In the genomic region with DNA sequence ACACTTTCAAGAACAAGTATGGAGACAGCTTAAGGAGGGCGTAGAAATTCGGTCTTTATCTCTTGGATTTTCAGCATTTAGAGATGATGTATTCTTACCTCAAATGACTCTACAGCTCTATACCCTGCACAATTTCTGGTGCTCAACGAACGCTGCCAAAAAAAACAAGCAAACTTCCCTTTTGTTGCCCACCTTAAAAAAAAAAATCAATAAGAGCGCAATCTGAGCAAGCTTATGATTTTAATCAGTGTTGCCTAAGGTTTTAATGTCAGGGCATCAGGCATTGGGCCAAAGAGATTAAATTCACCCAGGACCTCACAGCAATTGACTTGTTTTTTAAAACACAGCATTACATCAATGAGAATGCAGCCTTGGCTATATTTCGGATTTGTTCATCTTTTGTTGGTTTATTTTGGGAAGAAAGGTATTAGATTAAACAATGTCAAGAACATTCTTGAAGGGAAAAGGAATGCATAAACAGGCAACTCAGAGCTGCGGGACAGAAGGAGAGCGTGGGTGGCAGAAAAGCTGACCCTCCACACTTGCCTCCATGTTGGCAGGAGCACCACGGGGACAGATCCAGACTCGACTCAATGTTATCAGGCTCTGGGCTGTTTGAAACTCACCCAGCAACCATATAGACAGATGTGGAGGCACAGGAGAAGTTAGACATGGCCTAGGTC, we compare ENCODE assay signal across 22 cellular contexts.
DNase-seq lines count a peak whose midpoint lies in the region; ATAC-seq and TF ChIP-seq lines count a peak whose summit lies in the region.
"Had no signal": no experiment of that assay in that cellular context is flagged by ENCODE, and none has a peak within 500 bp of the region (broad histone marks: within the 10 kb centered on the region; RNA-seq: fewer than 3 reads in every experiment).

No MANE protein-coding gene starts in this region.

- H3K9ac ChIP-seq in mammary epithelial cell (ENCODE audit: insufficient read depth, low read length): no peak overlapping the region
- H3K9ac ChIP-seq in adipocyte (ENCODE audit: low read length): no peak overlapping the region

- no peaks in the 10 kb centered on the region for H3K27me3 Mint-ChIP-seq in MCF 10A (ENCODE audit: insufficient read depth, unreplicated experiment)
- H3K27me3 Mint-ChIP-seq in naive thymus-derived CD8-positive, alpha-beta T cell: peaks cover 5 to 21% (median 10%) of the 10 kb centered on the region in 5 donors
- H3K27me3 Mint-ChIP-seq: CD4-positive, CD25-positive, alpha-beta regulatory T cell had no signal

- no peak overlapping the region for H3K4me3 ChIP-seq in mammary epithelial cell (replicated peaks in 1 of 3; ENCODE audit: insufficient read depth in 1 of 3, low read depth in 2 of 3, low read length in 3 of 3)
- no peak overlapping the region for H3K4me3 ChIP-seq in adipocyte (ENCODE audit: low read length)
- H3K4me3 ChIP-seq in lower lobe of right lung: no peak overlapping the region
- no peak overlapping the region for H3K4me3 ChIP-seq in upper lobe of right lung

- no peaks in the 10 kb centered on the region for H4K20me1 ChIP-seq in mammary epithelial cell (ENCODE audit: insufficient read depth, low read length)

- no peak overlapping the region for H3K4me3 Mint-ChIP-seq in MCF 10A (ENCODE audit: unreplicated experiment)
- no peak overlapping the region for H3K4me3 Mint-ChIP-seq in naive thymus-derived CD8-positive, alpha-beta T cell
- H3K4me3 Mint-ChIP-seq: B cell; CD4-positive, CD25-positive, alpha-beta regulatory T cell had no signal

- WGBS in mammary epithelial cell (ENCODE audit: low coverage, missing lambda C conversion rate): 55% methylated on average over 10 of the region's 10 CpGs

- DNase-seq in mammary epithelial cell (no peak), MCF 10A (ENCODE audit: unreplicated experiment) (no peak), adipocyte (ENCODE audit: low read depth) (peak; percentile 15), lower lobe of right lung (no peak), upper lobe of right lung (no peak)
- DNase-seq in naive thymus-derived CD8-positive, alpha-beta T cell: no peak
- no peak for DNase-seq in central memory CD4-positive, alpha-beta T cell
- DNase-seq: 8988T; CD4-positive, CD25-positive, alpha-beta regulatory T cell; COR-L47; DMS153; GDM1; GOT3; Karpas-422; MM.1S; NCI-H1105 treated with DMSO at 0.1 percent for 48 hours; NCI-H1694; NCI-H2081 treated with DMSO at 0.1 percent for 48 hours; SHP77 had no signal

- H2AFZ ChIP-seq in mammary epithelial cell (ENCODE audit: low read depth, low read length): peak overlapping the region; percentile 50

- peaks cover 19% of the 10 kb centered on the region for H3K4me1 ChIP-seq in mammary epithelial cell (ENCODE audit: insufficient read depth, low read length)
- peaks cover 1% of the 10 kb centered on the region for H3K4me1 ChIP-seq in adipocyte (ENCODE audit: control insufficient read depth, insufficient read depth, low read length)
- H3K4me1 ChIP-seq in lower lobe of right lung: no peaks in the 10 kb centered on the region
- no peaks in the 10 kb centered on the region for H3K4me1 ChIP-seq in upper lobe of right lung

- CTCF ChIA-PET in mammary epithelial cell (lab: Charles Lee; ENCODE audit: low non-redundant PET) (no interaction called here), MCF 10A (lab: Yijun Ruan, JAX) (interaction anchor here (0.6 kb wide), 1 partner anchor 49 kb away, joined by 8 read pairs; no protein-coding TSS in a partner anchor)

- ATAC-seq in lower lobe of right lung (peak; percentile 19 to 64), upper lobe of right lung (peak; percentile 60), GM18502 (IDR thresholded peaks at IDR 0.05; ENCODE audit: poor library complexity, unreplicated experiment) (no peak)
- ATAC-seq in naive thymus-derived CD8-positive, alpha-beta T cell: no peak

- no peaks in the 10 kb centered on the region for H3K79me2 ChIP-seq in mammary epithelial cell (ENCODE audit: insufficient read depth, low read length)

- no peaks in the 10 kb centered on the region for H3K9me3 Mint-ChIP-seq in MCF 10A (ENCODE audit: unreplicated experiment)
- H3K9me3 Mint-ChIP-seq in naive thymus-derived CD8-positive, alpha-beta T cell: peaks cover 0 to 4% (median 0%) of the 10 kb centered on the region in 9 donors

- intact Hi-C loops in mammary epithelial cell (cut with micrococcal nuclease): no loop called here
- intact Hi-C loops in MCF 10A (cut with micrococcal nuclease): no loop called here
- intact Hi-C loops in lower lobe of right lung (cut with DNase I): no loop called here
- intact Hi-C loops in upper lobe of right lung (cut with DNase I): no loop called here

- TF ChIP-seq CTCF in mammary epithelial cell (conservative IDR thresholded peaks at IDR 0.05 in 1 of 2, IDR thresholded peaks at IDR 0.05 in 1 of 2; ENCODE audit: extremely low read depth in 1 of 2, insufficient read depth in 1 of 2, low read depth in 1 of 2, low read length in 2 of 2): no peak
- TF ChIP-seq CTCF in MCF 10A (IDR thresholded peaks at IDR 0.05; ENCODE audit: unreplicated experiment): no peak
- TF ChIP-seq CTCF in lower lobe of right lung (IDR thresholded peaks at IDR 0.05): no peak
- TF ChIP-seq CTCF in upper lobe of right lung (IDR thresholded peaks at IDR 0.05): no peak

- in situ Hi-C loops in mammary epithelial cell (cut with MboI; ENCODE audit: low sequenced_read_pairs in 2 of 2): no loop called here

- no peaks in the 10 kb centered on the region for H3K36me3 Mint-ChIP-seq in MCF 10A (ENCODE audit: insufficient read depth, unreplicated experiment)
- H3K36me3 Mint-ChIP-seq in naive thymus-derived CD8-positive, alpha-beta T cell: no peaks in the 10 kb centered on the region
- H3K36me3 Mint-ChIP-seq: CD4-positive, CD25-positive, alpha-beta regulatory T cell had no signal

- H3K27ac ChIP-seq in mammary epithelial cell (ENCODE audit: insufficient read depth, low read depth, low read length) (no peak overlapping the region), lower lobe of right lung (no peak overlapping the region), upper lobe of right lung (no peak overlapping the region)
- H3K27ac ChIP-seq: HL-60 had no signal

- H3K36me3 ChIP-seq in mammary epithelial cell (ENCODE audit: insufficient read depth, low read length): no peaks in the 10 kb centered on the region
- no peaks in the 10 kb centered on the region for H3K36me3 ChIP-seq in adipocyte (ENCODE audit: control insufficient read depth, insufficient read depth, low read length, severe bottlenecking)
- no peaks in the 10 kb centered on the region for H3K36me3 ChIP-seq in lower lobe of right lung
- H3K36me3 ChIP-seq in upper lobe of right lung: no peaks in the 10 kb centered on the region

- H3K27ac Mint-ChIP-seq in MCF 10A (ENCODE audit: low read depth, unreplicated experiment): no peak overlapping the region
- peak overlapping the region in 1 of 10 donors; percentile 87 for H3K27ac Mint-ChIP-seq in naive thymus-derived CD8-positive, alpha-beta T cell
- H3K27ac Mint-ChIP-seq: B cell; CD4-positive, CD25-positive, alpha-beta regulatory T cell had no signal

- no TSS peak for BruUV-seq in mammary epithelial cell (replicated peaks; lab: Mats Ljungman, UMichigan)
- BruUV-seq in MCF 10A (replicated peaks; lab: Mats Ljungman, UMichigan): no TSS peak

- H3K9me3 ChIP-seq in mammary epithelial cell (replicated peaks; ENCODE audit: insufficient read depth, low read length) (no peaks in the 10 kb centered on the region), adipocyte (ENCODE audit: control insufficient read depth, low read length) (peaks cover 12% of the 10 kb centered on the region), lower lobe of right lung (peaks cover 10% of the 10 kb centered on the region), upper lobe of right lung (peaks cover 14% of the 10 kb centered on the region)

- peaks cover 15% of the 10 kb centered on the region for H3K4me1 Mint-ChIP-seq in MCF 10A (ENCODE audit: insufficient read depth, unreplicated experiment)
- no peaks in the 10 kb centered on the region for H3K4me1 Mint-ChIP-seq in naive thymus-derived CD8-positive, alpha-beta T cell
- H3K4me1 Mint-ChIP-seq: B cell had no signal

- POLR2A ChIA-PET in MCF 10A (lab: Yijun Ruan, JAX): no interaction called here
- POLR2A ChIA-PET in naive thymus-derived CD8-positive, alpha-beta T cell (lab: Charles Lee): no interaction called here

- dilution Hi-C loops in mammary epithelial cell (cut with HindIII; ENCODE audit: low sequenced_read_pairs): no loop called here

- H3K27me3 ChIP-seq in mammary epithelial cell (ENCODE audit: insufficient read depth, low read length): no peaks in the 10 kb centered on the region
- H3K27me3 ChIP-seq in adipocyte (replicated peaks; ENCODE audit: control insufficient read depth, insufficient read depth, low read length): no peaks in the 10 kb centered on the region
- H3K27me3 ChIP-seq in lower lobe of right lung (ENCODE audit: low read depth): no peaks in the 10 kb centered on the region
- no peaks in the 10 kb centered on the region for H3K27me3 ChIP-seq in upper lobe of right lung

- H3K4me2 ChIP-seq in mammary epithelial cell (ENCODE audit: insufficient read depth, low read depth, low read length): no peak overlapping the region

Comparison
In these comparisons a context has a peak if more than half of its experiments do, and no peak if none do; other contexts are left out.
1. ATAC-seq: peak in lower lobe of right lung (2 of 2) and upper lobe of right lung (single experiment); none in GM18502 (single experiment) and naive thymus-derived CD8-positive, alpha-beta T cell (0 of 2).